ENCODE assay signal across 10 cellular contexts in genomic region chr11:19577391-19577831, GRCh38.
DNase-seq lines count a peak whose midpoint lies in the region; ATAC-seq and TF ChIP-seq lines count a peak whose summit lies in the region.
"Had no signal": no experiment of that assay in that cellular context is flagged by ENCODE, and none has a peak within 500 bp of the region (broad histone marks: within the 10 kb centered on the region; RNA-seq: fewer than 3 reads in every experiment).

No MANE protein-coding gene starts in this region.

- peak overlapping the region; percentile 6 for H3K18ac ChIP-seq in mesendoderm (ENCODE audit: low read length)

- intact Hi-C loops in PC-3 (cut with micrococcal nuclease) (loop anchor here (5.0 kb wide), 1 partner anchor 85 kb away; no protein-coding TSS in a partner anchor), dorsolateral prefrontal cortex (cut with DNase I) (no loop called here), thyroid gland (cut with DNase I) (loop anchor here (10.0 kb wide), 1 partner anchor 67 kb away; no protein-coding TSS in a partner anchor)

- H2AK5ac ChIP-seq in mesendoderm (ENCODE audit: low read length): no peak overlapping the region

- no peak for TF ChIP-seq POLR2A in thyroid gland (IDR thresholded peaks at IDR 0.05)

- H3K56ac ChIP-seq in mesendoderm (ENCODE audit: low read length): no peak overlapping the region

- H4K8ac ChIP-seq in mesendoderm (ENCODE audit: low read depth, low read length): no peak overlapping the region

- POLR2A ChIA-PET in PC-3 (lab: Charles Lee; ENCODE audit: unreplicated experiment): interaction anchor here (0.6 kb wide), 1 partner anchor 16 kb away, joined by 5 read pairs; no protein-coding TSS in a partner anchor

- H3K23ac ChIP-seq in mesendoderm (ENCODE audit: low read length): no peak overlapping the region

- no TSS peak for BruUV-seq in PC-3 (replicated peaks; lab: Mats Ljungman, UMichigan)

- ATAC-seq in PC-3: peak; percentile 52
- no peak for ATAC-seq in HG03280 (IDR thresholded peaks at IDR 0.05; ENCODE audit: unreplicated experiment)
- ATAC-seq in GM18868 (IDR thresholded peaks at IDR 0.05; ENCODE audit: unreplicated experiment): no peak
- ATAC-seq in HG03097 (IDR thresholded peaks at IDR 0.05; ENCODE audit: low FRiP score, unreplicated experiment): no peak
- ATAC-seq: activated T-helper 17 cell treated with anti-CD3 and anti-CD28 coated beads, Interleukin-2, amount 50 U/mL, for 72 hours had no signal

- peak overlapping the region; percentile 54 for H2AFZ ChIP-seq in PC-3 (ENCODE audit: low read length)

- H2BK120ac ChIP-seq in mesendoderm (ENCODE audit: low read depth, low read length): no peak overlapping the region

- H3K36me3 ChIP-seq in PC-3 (ENCODE audit: low read depth, low read length) (no peaks in the 10 kb centered on the region), mesendoderm (ENCODE audit: control insufficient read depth, insufficient read depth, low read length) (no peaks in the 10 kb centered on the region), thyroid gland (no peaks in the 10 kb centered on the region)

- no peak for DNase-seq in PC-3
- DNase-seq in dorsolateral prefrontal cortex: peak in 1 of 10 donors; percentile 55
- peak; percentile 50 for DNase-seq in mesendoderm
- DNase-seq in thyroid gland: no peak
- DNase-seq in NCI-H1694 treated with DMSO at 0.1 percent for 48 hours (lab: John Stamatoyannopoulos, UW): no peak
- DNase-seq: NK-92 treated with Interleukin-12 subunit alpha and Interleukin-12 subunit beta, amount 100 ng/mL, for 24 hours had no signal

- H3K27ac ChIP-seq in PC-3 (ENCODE audit: low read length) (peak overlapping the region; percentile 61), dorsolateral prefrontal cortex (peak overlapping the region; percentile 14 to 95 (median 83)), mesendoderm (ENCODE audit: low read depth, low read length) (no peak overlapping the region), thyroid gland (peak overlapping the region; percentile 66 to 85 (median 83))

- CTCF ChIA-PET in PC-3 (lab: Charles Lee): interaction anchor here (0.9 kb wide), 1 partner anchor 20 kb away, joined by 4 read pairs; no protein-coding TSS in a partner anchor

- no peaks in the 10 kb centered on the region for H3K9me2 ChIP-seq in PC-3 (replicated peaks; ENCODE audit: low read length)

- no peaks in the 10 kb centered on the region for H4K20me1 ChIP-seq in PC-3 (ENCODE audit: low read length)

- H3F3A ChIP-seq in PC-3 (ENCODE audit: low read length, unreplicated experiment): no peaks in the 10 kb centered on the region

- no peak for TF ChIP-seq CTCF in PC-3 (conservative IDR thresholded peaks at IDR 0.05; ENCODE audit: low read depth, low read length)
- TF ChIP-seq CTCF in dorsolateral prefrontal cortex (IDR thresholded peaks at IDR 0.05 in 54 of 56, conservative IDR thresholded peaks at IDR 0.05 in 2 of 56; ENCODE audit: low read depth in 1 of 56, partially characterized antibody in 56 of 56): no peak
- TF ChIP-seq CTCF in thyroid gland (IDR thresholded peaks at IDR 0.05): no peak

- H3K4me2 ChIP-seq in PC-3 (ENCODE audit: low read length) (peak overlapping the region; percentile 60), mesendoderm (ENCODE audit: low read length) (no peak overlapping the region)

- H3K4me1 ChIP-seq in PC-3 (ENCODE audit: insufficient read depth, low read length): peaks cover 33% of the 10 kb centered on the region
- peaks cover 2% of the 10 kb centered on the region for H3K4me1 ChIP-seq in mesendoderm (ENCODE audit: control insufficient read depth, low read depth, low read length)
- peaks cover 62 to 72% of the 10 kb centered on the region in 2 donors for H3K4me1 ChIP-seq in thyroid gland

- H3K79me1 ChIP-seq in mesendoderm (ENCODE audit: low read length): no peaks in the 10 kb centered on the region

- H3K79me2 ChIP-seq in PC-3 (ENCODE audit: low read length): no peaks in the 10 kb centered on the region
- H3K79me2 ChIP-seq in mesendoderm (ENCODE audit: control insufficient read depth, insufficient read depth, low read length): no peaks in the 10 kb centered on the region

- no peak overlapping the region for H3K4ac ChIP-seq in mesendoderm (ENCODE audit: low read depth, low read length)

- H4K5ac ChIP-seq in mesendoderm (ENCODE audit: low read length): no peak overlapping the region

- H3K4me3 ChIP-seq in PC-3 (ENCODE audit: low read length): 0 out of 2 replicates have a peak overlapping the region, but pooled peaks have one; percentile 7
- H3K4me3 ChIP-seq in dorsolateral prefrontal cortex: no peak overlapping the region
- H3K4me3 ChIP-seq in mesendoderm (ENCODE audit: low read length): no peak overlapping the region
- H3K4me3 ChIP-seq in thyroid gland (replicated peaks in 1 of 3): no peak overlapping the region

- H2BK5ac ChIP-seq in mesendoderm (ENCODE audit: low read length): peak overlapping the region; percentile 22

- H3K9ac ChIP-seq in PC-3 (ENCODE audit: low read length): peak overlapping the region; percentile 22; the same call in 1 of the 2 replicates
- H3K9ac ChIP-seq in mesendoderm (ENCODE audit: low read length): no peak overlapping the region

- H3K9me3 ChIP-seq in PC-3 (ENCODE audit: low read length) (no peaks in the 10 kb centered on the region), thyroid gland (no peaks in the 10 kb centered on the region)

- H2BK15ac ChIP-seq in mesendoderm (replicated peaks; ENCODE audit: low read depth): no peak overlapping the region

- H3K27me3 ChIP-seq in PC-3 (ENCODE audit: low read length) (no peaks in the 10 kb centered on the region), dorsolateral prefrontal cortex (no peaks in the 10 kb centered on the region), mesendoderm (ENCODE audit: insufficient read depth, low read length, poor library complexity) (no peaks in the 10 kb centered on the region), thyroid gland (no peaks in the 10 kb centered on the region)

- WGBS in mesendoderm (ENCODE audit: extremely low coverage, insufficient coverage, low lambda C conversion rate): no CpG with 5 or more reads among the region's 5 CpGs
- 59% methylated on average over 5 of the region's 5 CpGs for WGBS in thyroid gland, 2 donors

Comparison
In these comparisons a context has a peak if more than half of its experiments do, and no peak if none do; other contexts are left out.
1. intact Hi-C loops: an anchor here in PC-3 (5.0 kb wide) and thyroid gland (10.0 kb wide); none called in dorsolateral prefrontal cortex.